11 cellular contexts compared by ENCODE assay signal in genomic region chr10:13834581-13835286, GRCh38.
DNase-seq lines count a peak whose midpoint lies in the region; TF ChIP-seq lines count a peak whose summit lies in the region.
"Had no signal": no experiment of that assay in that cellular context is flagged by ENCODE, and none has a peak within 500 bp of the region (broad histone marks: within the 10 kb centered on the region; RNA-seq: fewer than 3 reads in every experiment).

No MANE protein-coding gene starts in this region.

- H3K27me3 ChIP-seq in endodermal cell (ENCODE audit: control insufficient read depth, insufficient read depth, low read length, poor library complexity, severe bottlenecking) (no peaks in the 10 kb centered on the region), tibial artery (no peaks in the 10 kb centered on the region)

- WGBS in endodermal cell (ENCODE audit: insufficient coverage in 1 of 2, insufficient read length in 1 of 2), 2 experiments, result 36 to 69% methylated on average over 7 to 16 of the region's 16 CpGs

- H3K27ac ChIP-seq in endodermal cell (ENCODE audit: low read depth, low read length), result peak overlapping the region; percentile 98
- peak overlapping the region; percentile 81 to 82 for H3K27ac ChIP-seq in tibial artery
- H3K27ac ChIP-seq: A549 had no signal

- DNase-seq in NCI-H1092 treated with DMSO at 0.1 percent for 48 hours (lab: John Stamatoyannopoulos, UW), result peak; percentile 36
- no peak for DNase-seq in NCI-H1092 (lab: John Stamatoyannopoulos, UW)
- DNase-seq in endodermal cell, result peak; percentile 60
- DNase-seq in medulla oblongata (ENCODE audit: extremely low spot score), result peak; percentile 80
- peak in 1 of 2 donors; percentile 49 for DNase-seq in tibial artery
- no peak for DNase-seq in DMS79 treated with DMSO at 0.1 percent for 48 hours (lab: John Stamatoyannopoulos, UW)
- DNase-seq in activated CD8-positive, alpha-beta memory T cell treated with anti-CD3 and anti-CD28 coated beads, Interleukin-2, amount 50 U/mL, for 48 hours, result no peak
- no peak for DNase-seq in AML-193 (lab: John Stamatoyannopoulos, UW)
- DNase-seq: activated gamma-delta T cell, NCI-H2171 had no signal

- H3K4me1 ChIP-seq in endodermal cell (ENCODE audit: control insufficient read depth, insufficient read depth, low read length) (no peaks in the 10 kb centered on the region), tibial artery (peaks cover 0 to 94% (median 47%) of the 10 kb centered on the region in 4 donors)
- H3K4me1 ChIP-seq: A549 had no signal

- H3K36me3 ChIP-seq in endodermal cell (ENCODE audit: control insufficient read depth, insufficient read depth, low read length) (no peaks in the 10 kb centered on the region), tibial artery (no peaks in the 10 kb centered on the region)

- H3K4me1 Mint-ChIP-seq in endodermal cell, result peaks cover 18% of the 10 kb centered on the region

- intact Hi-C loops in tibial artery (cut with DNase I; ENCODE audit: low total_unique reads), result loop anchor here (10.0 kb wide), 1 partner anchor 120 kb away; no protein-coding TSS in a partner anchor

- no peak overlapping the region for H3K9ac ChIP-seq in endodermal cell (ENCODE audit: extremely low read depth, low read length, poor library complexity, severe bottlenecking)

- H3K27ac Mint-ChIP-seq in endodermal cell, result no peak overlapping the region

- H3K9me3 ChIP-seq in endodermal cell (ENCODE audit: control insufficient read depth, low read length) (no peaks in the 10 kb centered on the region), tibial artery (no peaks in the 10 kb centered on the region)
- H3K9me3 ChIP-seq: A549 had no signal

- H3K4me3 ChIP-seq in endodermal cell (ENCODE audit: low read length) (no peak overlapping the region), tibial artery (peak overlapping the region; percentile 20 to 32)
- H3K4me3 ChIP-seq: A549 had no signal

- no peaks in the 10 kb centered on the region for H3K36me3 Mint-ChIP-seq in endodermal cell (ENCODE audit: low read depth)

- TF ChIP-seq CTCF in endodermal cell (conservative IDR thresholded peaks at IDR 0.05) (no peak), tibial artery (IDR thresholded peaks at IDR 0.05) (no peak)

- no peaks in the 10 kb centered on the region for H3K27me3 Mint-ChIP-seq in endodermal cell (ENCODE audit: insufficient read depth)

- H3K4me3 Mint-ChIP-seq in endodermal cell, result no peak overlapping the region

- no peaks in the 10 kb centered on the region for H3K9me3 Mint-ChIP-seq in endodermal cell

Comparison
In these comparisons a context has a peak if more than half of its experiments do, and no peak if none do; other contexts are left out.
1. DNase-seq: peak in NCI-H1092 treated with DMSO at 0.1 percent for 48 hours (single experiment), endodermal cell (single experiment) and medulla oblongata (single experiment); none in NCI-H1092 (single experiment), DMS79 treated with DMSO at 0.1 percent for 48 hours (single experiment), activated CD8-positive, alpha-beta memory T cell treated with anti-CD3 and anti-CD28 coated beads, Interleukin-2, amount 50 U/mL, for 48 hours (single experiment) and AML-193 (0 of 2).